1 cellular context compared by ENCODE assay signal in genomic region chr3:75434276-75434936, GRCh38.
TF ChIP-seq lines count a peak whose summit lies in the region.
"Not testable (repeated sequence)": the region's sequence is repeated elsewhere in the genome, so short reads cannot be mapped to it uniquely, and the experiment has no call there.

No MANE protein-coding gene starts in this region.

TF ChIP-seq in K562, 482 proteins besides CTCF, POLR2A, EP300 and RAD21 (continued from another document):
- TF ChIP-seq MGA (IDR thresholded peaks at IDR 0.05): peak; percentile 56
- peak; percentile 53; the same call in 1 of the 2 replicates for TF ChIP-seq ZNF592 (IDR thresholded peaks at IDR 0.05)
- TF ChIP-seq NFIC (IDR thresholded peaks at IDR 0.05): 0 out of 2 replicates have a peak, but pooled peaks have one; percentile 5
- TF ChIP-seq ZNF740 (CRISPR knock-in tag; IDR thresholded peaks at IDR 0.05): peak; percentile 85
- TF ChIP-seq ZNF740 (tag; IDR thresholded peaks at IDR 0.05); CEBPG (CRISPR knock-in tag; IDR thresholded peaks at IDR 0.05); MYC (CRISPR knock-in tag; IDR thresholded peaks at IDR 0.05; ENCODE audit: borderline replicate concordance, low read depth); ATF3 (CRISPR knock-in tag; conservative IDR thresholded peaks at IDR 0.05): not testable (repeated sequence)
- peak; percentile 22 to 28; a peak in 1 of 4 replicates for TF ChIP-seq CEBPG (tag; conservative IDR thresholded peaks at IDR 0.05 in 1 of 2, IDR thresholded peaks at IDR 0.05 in 1 of 2)
- 0 out of 2 replicates have a peak, but pooled peaks have one; percentile 18 for TF ChIP-seq MYC (IDR thresholded peaks at IDR 0.05; ENCODE audit: low read depth, low read length)
- TF ChIP-seq CEBPB (tag; IDR thresholded peaks at IDR 0.05): 0 out of 2 replicates have a peak, but pooled peaks have one; percentile 30
- TF ChIP-seq NFRKB (IDR thresholded peaks at IDR 0.05; ENCODE audit: low read depth): 0 out of 2 replicates have a peak, but pooled peaks have one; percentile 35
- TF ChIP-seq ATF3 (IDR thresholded peaks at IDR 0.05): peak; percentile 55
TF ChIP-seq in K562: peak in this region for 12; not testable (repeated sequence) for 470.
